ENCODE assay signal across 12 cellular contexts in the genomic region with DNA sequence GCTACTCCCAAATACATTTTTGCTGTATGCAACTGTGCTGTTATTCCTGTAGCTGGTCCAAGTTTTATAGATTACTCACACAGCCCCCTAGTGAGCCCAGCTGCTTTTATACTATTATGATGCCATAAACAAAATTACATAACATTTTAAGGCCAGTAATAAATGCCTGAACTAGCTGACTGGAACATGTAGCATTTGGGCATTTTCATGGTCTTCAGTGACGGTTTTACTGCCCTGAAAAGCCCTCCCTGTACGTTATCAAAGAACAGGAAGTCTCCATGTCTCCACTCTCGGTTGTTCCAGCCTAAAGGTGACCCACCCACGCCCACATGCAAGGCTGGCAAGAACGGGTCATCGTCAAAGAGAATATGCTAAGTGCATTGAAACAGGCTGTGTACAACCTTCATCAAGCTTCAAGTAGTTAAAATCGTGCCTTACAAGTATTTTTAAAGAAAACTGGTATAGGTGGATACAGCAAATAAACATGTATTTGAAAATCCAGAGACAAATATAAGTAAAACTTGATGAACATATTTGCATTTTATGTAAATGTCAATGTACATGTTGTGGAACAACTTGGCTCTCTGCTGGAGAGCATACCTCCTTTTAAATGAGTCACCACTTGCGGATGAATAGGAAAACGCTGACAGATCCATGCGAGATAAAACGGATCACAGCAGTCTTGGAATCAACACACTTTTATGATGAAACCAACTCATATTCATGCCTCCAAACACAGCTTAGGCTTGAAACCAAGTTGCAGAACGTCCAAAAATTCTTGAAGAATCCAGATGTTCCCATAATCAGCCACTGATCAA.
DNase-seq lines count a peak whose midpoint lies in the region; ATAC-seq, FAIRE-seq and TF ChIP-seq lines count a peak whose summit lies in the region.
"Had no signal": no experiment of that assay in that cellular context is flagged by ENCODE, and none has a peak within 500 bp of the region (broad histone marks: within the 10 kb centered on the region; RNA-seq: fewer than 3 reads in every experiment).

No MANE protein-coding gene starts in this region.

- peak overlapping the region; percentile 73 for H3K27ac Mint-ChIP-seq in astrocyte (ENCODE audit: unreplicated experiment)
- H3K27ac Mint-ChIP-seq: activated naive CD4-positive, alpha-beta T cell treated with anti-CD3 and anti-CD28 coated beads, Interleukin-2, amount 50 U/mL, for 72 hours; CD4-positive, CD25-positive, alpha-beta regulatory T cell had no signal

- CTCF ChIA-PET in AG04450 (lab: Charles Lee) = interaction anchor here (0.6 to 1.9 kb wide), 2 partner anchors 17 to 207 kb away, joined by 3 to 5 read pairs; no protein-coding TSS in a partner anchor

- H3K27me3 Mint-ChIP-seq in astrocyte (ENCODE audit: low read depth, unreplicated experiment) = no peaks in the 10 kb centered on the region
- H3K27me3 Mint-ChIP-seq: CD4-positive, CD25-positive, alpha-beta regulatory T cell had no signal

- H3K9me3 Mint-ChIP-seq in astrocyte (ENCODE audit: unreplicated experiment) = no peaks in the 10 kb centered on the region
- H3K9me3 Mint-ChIP-seq: activated naive CD4-positive, alpha-beta T cell treated with anti-CD3 and anti-CD28 coated beads, Interleukin-2, amount 50 U/mL, for 72 hours; CD4-positive, CD25-positive, alpha-beta regulatory T cell; neural crest cell had no signal

- H3K4me1 ChIP-seq in astrocyte (ENCODE audit: insufficient read depth, low read length) = peaks cover 20% of the 10 kb centered on the region

- H3K4me3 ChIP-seq in AG04450 (ENCODE audit: low read depth, low read length) = no peak overlapping the region
- H3K4me3 ChIP-seq in astrocyte (ENCODE audit: insufficient read depth, low read depth, low read length) = peak overlapping the region; percentile 31

- peaks cover 1% of the 10 kb centered on the region for H3K36me3 Mint-ChIP-seq in astrocyte (ENCODE audit: low read depth, unreplicated experiment)
- H3K36me3 Mint-ChIP-seq: activated naive CD4-positive, alpha-beta T cell treated with anti-CD3 and anti-CD28 coated beads, Interleukin-2, amount 50 U/mL, for 72 hours had no signal

- H3K27ac ChIP-seq in AG04450 (ENCODE audit: low read depth, low read length) (peak overlapping the region; percentile 81), astrocyte (ENCODE audit: low read depth, low read length) (peak overlapping the region; percentile 75)

- H3K27me3 ChIP-seq in AG04450 (ENCODE audit: control insufficient read depth, insufficient read depth, low read length) = no peaks in the 10 kb centered on the region
- no peaks in the 10 kb centered on the region for H3K27me3 ChIP-seq in astrocyte (ENCODE audit: insufficient read depth, low read length)

- no peak overlapping the region for H3K4me3 Mint-ChIP-seq in astrocyte (ENCODE audit: unreplicated experiment)
- H3K4me3 Mint-ChIP-seq: CD4-positive, CD25-positive, alpha-beta regulatory T cell; neural crest cell had no signal

- TF ChIP-seq CTCF in AG04450 (IDR thresholded peaks at IDR 0.05; ENCODE audit: low read depth, low read length) (no peak), astrocyte (IDR thresholded peaks at IDR 0.05; ENCODE audit: insufficient read depth, low read depth, low read length) (no peak)

- FAIRE-seq in astrocyte (lab: Jason Lieb, UNC) = peak; percentile 29

- no peaks in the 10 kb centered on the region for H3K36me3 ChIP-seq in astrocyte (ENCODE audit: insufficient read depth, low read length)

- H3K79me2 ChIP-seq in astrocyte (ENCODE audit: insufficient read depth, low read length) = no peaks in the 10 kb centered on the region

- H3K4me2 ChIP-seq in astrocyte (ENCODE audit: low read length) = peak overlapping the region; percentile 83

- H3K9me3 ChIP-seq in AG04450 (ENCODE audit: control insufficient read depth, insufficient read depth, low read length) (no peaks in the 10 kb centered on the region), astrocyte (ENCODE audit: insufficient read depth, low read depth, low read length) (no peaks in the 10 kb centered on the region)

- ATAC-seq in GM19328 (IDR thresholded peaks at IDR 0.05; ENCODE audit: unreplicated experiment) = no peak
- no peak for ATAC-seq in GM21737 (IDR thresholded peaks at IDR 0.05; ENCODE audit: unreplicated experiment)
- ATAC-seq in Right ventricle myocardium inferior = no peak

- DNase-seq in AG04450 (ENCODE audit: low read depth, low spot score) = peak; percentile 67
- peak; percentile 68 for DNase-seq in LoVo (ENCODE audit: low spot score)
- peak; percentile 85 for DNase-seq in astrocyte (ENCODE audit: low read depth)
- DNase-seq in kidney glomerular epithelial cell (lab: John Stamatoyannopoulos, UW) = peak; percentile 12
- DNase-seq in activated naive CD4-positive, alpha-beta T cell treated with Interleukin-2 at 50 U/mL for 16 hours = no peak
- no peak for DNase-seq in Right ventricle myocardium inferior (ENCODE audit: missing footprints)
- DNase-seq: CD4-positive, CD25-positive, alpha-beta regulatory T cell; GOT3 had no signal

- intact Hi-C loops in Right ventricle myocardium inferior (cut with DNase I) = no loop called here

- H2AFZ ChIP-seq in astrocyte (ENCODE audit: low read depth, low read length) = peak overlapping the region; percentile 6

- H3K9ac ChIP-seq in astrocyte (ENCODE audit: low read length) = peak overlapping the region; percentile 62

- no peaks in the 10 kb centered on the region for H4K20me1 ChIP-seq in astrocyte (ENCODE audit: insufficient read depth, low read length)

- H3K4me1 Mint-ChIP-seq in astrocyte (ENCODE audit: low read depth, unreplicated experiment) = peaks cover 22% of the 10 kb centered on the region

- POLR2A ChIA-PET in AG04450 (lab: Yijun Ruan, JAX) = interaction anchor here (1.4 kb wide), 1 partner anchor 215 kb away, joined by 3 read pairs; no protein-coding TSS in a partner anchor

Comparison
In these comparisons a context has a peak if more than half of its experiments do, and no peak if none do; other contexts are left out.
1. DNase-seq: peak in AG04450 (single experiment), LoVo (single experiment), astrocyte (single experiment) and kidney glomerular epithelial cell (single experiment); none in activated naive CD4-positive, alpha-beta T cell treated with Interleukin-2 at 50 U/mL for 16 hours (single experiment) and Right ventricle myocardium inferior (single experiment).